ENCODE assay signal across 25 cellular contexts in genomic region chr9:111969622-111970021, GRCh38.
DNase-seq lines count a peak whose midpoint lies in the region; ATAC-seq, FAIRE-seq and TF ChIP-seq lines count a peak whose summit lies in the region.
"Had no signal": no experiment of that assay in that cellular context is flagged by ENCODE, and none has a peak within 500 bp of the region (broad histone marks: within the 10 kb centered on the region; RNA-seq: fewer than 3 reads in every experiment).

No MANE protein-coding gene starts in this region.

- intact Hi-C loops in mammary epithelial cell (cut with micrococcal nuclease), result loop anchor here (5.0 kb wide), 1 partner anchor 42 kb away; no protein-coding TSS in a partner anchor
- intact Hi-C loops in MCF 10A (cut with micrococcal nuclease), result loop anchor here (5.0 kb wide), 1 partner anchor 43 kb away; no protein-coding TSS in a partner anchor
- intact Hi-C loops in Panc1 (cut with micrococcal nuclease; ENCODE audit: unreplicated experiment), result no loop called here

- no TSS peak for BruUV-seq in mammary epithelial cell (replicated peaks; lab: Mats Ljungman, UMichigan)
- no TSS peak for BruUV-seq in MCF 10A (replicated peaks; lab: Mats Ljungman, UMichigan)
- no TSS peak for BruUV-seq in Panc1 (replicated peaks; lab: Mats Ljungman, UMichigan)

- TF ChIP-seq POLR2A in GM12891 (IDR thresholded peaks at IDR 0.05; ENCODE audit: low read depth, low read length), result no peak

- no peak for TF ChIP-seq CTCF in mammary epithelial cell (conservative IDR thresholded peaks at IDR 0.05 in 1 of 2, IDR thresholded peaks at IDR 0.05 in 1 of 2; ENCODE audit: extremely low read depth in 1 of 2, insufficient read depth in 1 of 2, low read depth in 1 of 2, low read length in 2 of 2)
- no peak for TF ChIP-seq CTCF in MCF 10A (IDR thresholded peaks at IDR 0.05; ENCODE audit: unreplicated experiment)
- TF ChIP-seq CTCF in Panc1 (IDR thresholded peaks at IDR 0.05), result no peak
- TF ChIP-seq CTCF in neural progenitor cell (IDR thresholded peaks at IDR 0.05), result no peak

- H3K27me3 ChIP-seq in mammary epithelial cell (ENCODE audit: insufficient read depth, low read length) (no peaks in the 10 kb centered on the region), Panc1 (ENCODE audit: control insufficient read depth, insufficient read depth, low read length) (no peaks in the 10 kb centered on the region), neural progenitor cell (no peaks in the 10 kb centered on the region)
- H3K27me3 ChIP-seq: BLaER1 treated with 17β-estradiol and CSF1 and Interleukin-3, amounts not matched to agents 10 nM and 100 nM had no signal

- no peaks in the 10 kb centered on the region for H3K36me3 ChIP-seq in mammary epithelial cell (ENCODE audit: insufficient read depth, low read length)
- H3K36me3 ChIP-seq in Panc1 (ENCODE audit: control insufficient read depth, insufficient read depth, low read length), result no peaks in the 10 kb centered on the region
- H3K36me3 ChIP-seq in neural progenitor cell, result no peaks in the 10 kb centered on the region
- H3K36me3 ChIP-seq: BLaER1 treated with 17β-estradiol and CSF1 and Interleukin-3, amounts not matched to agents 10 nM and 100 nM had no signal

- ATAC-seq in Panc1, result no peak
- ATAC-seq: CD8-positive, alpha-beta T cell; HepG2 had no signal

- H3K36me3 Mint-ChIP-seq in MCF 10A (ENCODE audit: insufficient read depth, unreplicated experiment) (peaks cover 13% of the 10 kb centered on the region), neural progenitor cell (no peaks in the 10 kb centered on the region)
- H3K36me3 Mint-ChIP-seq: CD8-positive, alpha-beta T cell had no signal

- H3K27ac Mint-ChIP-seq in MCF 10A (ENCODE audit: low read depth, unreplicated experiment) (no peak overlapping the region), neural progenitor cell (no peak overlapping the region)
- H3K27ac Mint-ChIP-seq: CD8-positive, alpha-beta T cell had no signal

- peaks cover 23% of the 10 kb centered on the region for H3K4me1 Mint-ChIP-seq in MCF 10A (ENCODE audit: insufficient read depth, unreplicated experiment)
- H3K4me1 Mint-ChIP-seq in neural progenitor cell, result peaks cover 4% of the 10 kb centered on the region

- H3K4me3 Mint-ChIP-seq in MCF 10A (ENCODE audit: unreplicated experiment), result no peak overlapping the region
- H3K4me3 Mint-ChIP-seq in neural progenitor cell, result no peak overlapping the region
- H3K4me3 Mint-ChIP-seq: CD8-positive, alpha-beta T cell had no signal

- no peak overlapping the region for H3K4me3 ChIP-seq in mammary epithelial cell (replicated peaks in 1 of 3; ENCODE audit: insufficient read depth in 1 of 3, low read depth in 2 of 3, low read length in 3 of 3)
- H3K4me3 ChIP-seq in Panc1 (ENCODE audit: low read depth in 2 of 2, low read length in 2 of 2), result no peak overlapping the region
- no peak overlapping the region for H3K4me3 ChIP-seq in neural progenitor cell
- H3K4me3 ChIP-seq: BLaER1 treated with 17β-estradiol and CSF1 and Interleukin-3, amounts not matched to agents 10 nM and 100 nM had no signal

- H2AFZ ChIP-seq in mammary epithelial cell (ENCODE audit: low read depth, low read length) (no peak overlapping the region), neural progenitor cell (replicated peaks) (no peak overlapping the region)

- DNase-seq in mammary epithelial cell (no peak), MCF 10A (ENCODE audit: unreplicated experiment) (no peak), Panc1 (ENCODE audit: low read depth, low spot score) (no peak), neural progenitor cell (ENCODE audit: low spot score) (peak; percentile 77), GM03348 (ENCODE audit: low spot score) (no peak), NCI-H446 treated with DMSO at 0.1 percent for 48 hours (lab: John Stamatoyannopoulos, UW) (no peak), NOMO-1 treated with dmso at 0.1 percent for 144 hours (lab: John Stamatoyannopoulos, UW; ENCODE audit: unreplicated experiment) (no peak), GM12891 (ENCODE audit: insufficient read length, low spot score) (no peak)
- DNase-seq: Calu3; CD8-positive, alpha-beta T cell; DMS53; H7; KG1; MV-4-11; NCI-H1436; NCI-H1930; NCI-H2171; NCI-H69; NK-92 treated with Interleukin-12 subunit alpha and Interleukin-12 subunit beta, amount 100 ng/mL, for 24 hours; OCI-M1; SHP77; SK-N-SH had no signal

- no peak overlapping the region for H3K4me2 ChIP-seq in mammary epithelial cell (ENCODE audit: insufficient read depth, low read depth, low read length)
- no peak overlapping the region for H3K4me2 ChIP-seq in neural progenitor cell
- H3K4me2 ChIP-seq: SK-N-SH had no signal

- peaks cover 36% of the 10 kb centered on the region for H3K4me1 ChIP-seq in mammary epithelial cell (ENCODE audit: insufficient read depth, low read length)
- peaks cover 16% of the 10 kb centered on the region for H3K4me1 ChIP-seq in Panc1 (ENCODE audit: control insufficient read depth, insufficient read depth, low read length)
- no peaks in the 10 kb centered on the region for H3K4me1 ChIP-seq in neural progenitor cell

- H3F3A ChIP-seq in neural progenitor cell (ENCODE audit: low read depth), result peaks cover 7% of the 10 kb centered on the region

- CTCF ChIA-PET in mammary epithelial cell (lab: Charles Lee; ENCODE audit: low non-redundant PET) (interaction anchor here (0.5 kb wide), 1 partner anchor 112 kb away, joined by 4 read pairs; no protein-coding TSS in a partner anchor), MCF 10A (lab: Yijun Ruan, JAX) (interaction anchor here (0.6 kb wide), 1 partner anchor 298 kb away, joined by 3 read pairs; no protein-coding TSS in a partner anchor), Panc1 (lab: Charles Lee) (no interaction called here)

- WGBS in mammary epithelial cell (ENCODE audit: low coverage, missing lambda C conversion rate), result 73% methylated on average over 8 of the region's 8 CpGs

- in situ Hi-C loops in mammary epithelial cell (cut with MboI; ENCODE audit: low sequenced_read_pairs in 2 of 2) (loop anchor here (10.0 to 25.0 kb wide), 3 partner anchors 45 to 93 kb away; no protein-coding TSS in a partner anchor), Panc1 (cut with HindIII; ENCODE audit: low pct_unique_long_range_greater_than_20kb, low sequenced_read_pairs) (no loop called here)

- H3K9me3 Mint-ChIP-seq in MCF 10A (ENCODE audit: unreplicated experiment), result no peaks in the 10 kb centered on the region
- no peaks in the 10 kb centered on the region for H3K9me3 Mint-ChIP-seq in neural progenitor cell
- H3K9me3 Mint-ChIP-seq: CD8-positive, alpha-beta T cell had no signal

- H3K9me3 ChIP-seq in mammary epithelial cell (replicated peaks; ENCODE audit: insufficient read depth, low read length), result no peaks in the 10 kb centered on the region
- H3K9me3 ChIP-seq in Panc1 (ENCODE audit: control insufficient read depth, insufficient read depth, low read depth, low read length), result no peaks in the 10 kb centered on the region
- no peaks in the 10 kb centered on the region for H3K9me3 ChIP-seq in neural progenitor cell (ENCODE audit: low read depth)
- H3K9me3 ChIP-seq: SK-N-SH had no signal

- H3K27me3 Mint-ChIP-seq in MCF 10A (ENCODE audit: insufficient read depth, unreplicated experiment) (no peaks in the 10 kb centered on the region), neural progenitor cell (ENCODE audit: insufficient read depth, low read depth) (no peaks in the 10 kb centered on the region)

- dilution Hi-C loops in mammary epithelial cell (cut with HindIII; ENCODE audit: low sequenced_read_pairs), result no loop called here

- no peak for FAIRE-seq in GM12891 (lab: Jason Lieb, UNC)
- FAIRE-seq: A204.1, HepG2 had no signal

- H3K79me2 ChIP-seq in mammary epithelial cell (ENCODE audit: insufficient read depth, low read length) (no peaks in the 10 kb centered on the region), neural progenitor cell (ENCODE audit: low read depth) (no peaks in the 10 kb centered on the region)

- H3K9ac ChIP-seq in mammary epithelial cell (ENCODE audit: insufficient read depth, low read length) (no peak overlapping the region), neural progenitor cell (no peak overlapping the region)
- H3K9ac ChIP-seq: SK-N-SH had no signal

- H4K20me1 ChIP-seq in mammary epithelial cell (ENCODE audit: insufficient read depth, low read length) (no peaks in the 10 kb centered on the region), neural progenitor cell (ENCODE audit: low read depth) (no peaks in the 10 kb centered on the region)
- H4K20me1 ChIP-seq: BLaER1 treated with 17β-estradiol and CSF1 and Interleukin-3, amounts not matched to agents 10 nM and 100 nM had no signal

- H3K27ac ChIP-seq in mammary epithelial cell (ENCODE audit: insufficient read depth, low read depth, low read length) (peak overlapping the region; percentile 18), Panc1 (ENCODE audit: low read length) (peak overlapping the region; percentile 49; the same call in 1 of the 2 replicates), neural progenitor cell (no peak overlapping the region)

- POLR2A ChIA-PET in MCF 10A (lab: Yijun Ruan, JAX), result interaction anchor here (1.2 to 1.3 kb wide), 2 partner anchors 8 to 9 kb away, joined by 4 to 5 read pairs; no protein-coding TSS in a partner anchor
- POLR2A ChIA-PET in Panc1 (lab: Charles Lee), result no interaction called here

TF ChIP-seq in GM12891, 5 proteins besides CTCF, POLR2A, EP300 and RAD21:
- TF ChIP-seq SPI1 (IDR thresholded peaks at IDR 0.05; ENCODE audit: low read depth, low read length) (no peak), TAF1 (IDR thresholded peaks at IDR 0.05; ENCODE audit: low read depth, low read length) (no peak), PAX5 (IDR thresholded peaks at IDR 0.05; ENCODE audit: insufficient read depth, low read length, severe bottlenecking) (no peak), POLR2AphosphoS5 (IDR thresholded peaks at IDR 0.05; ENCODE audit: low read depth, low read length) (no peak), POU2F2 (IDR thresholded peaks at IDR 0.05; ENCODE audit: low read depth, low read length) (no peak)
